ENCODE assay signal across 8 cellular contexts in the genomic region with DNA sequence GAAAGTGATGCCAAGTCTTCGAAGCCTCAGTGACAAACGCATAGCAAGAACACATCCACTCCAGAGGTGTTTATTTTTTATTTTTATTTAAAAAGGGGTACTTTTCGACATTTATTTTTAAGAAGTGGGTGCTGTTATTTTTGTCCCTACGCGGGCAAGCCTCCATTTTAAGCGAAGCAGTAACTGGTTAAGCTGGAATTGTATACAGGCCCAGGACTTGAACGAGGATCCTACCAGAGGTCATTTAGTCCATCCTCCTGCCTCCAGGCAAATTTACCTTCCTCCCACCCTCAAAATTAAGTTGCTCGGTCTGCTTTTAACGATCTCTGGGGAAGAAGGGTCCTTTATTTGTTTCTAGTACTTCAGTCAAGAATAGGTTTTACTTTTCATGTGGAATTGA.
A peak's percentile ranks its signal among the peaks of the same experiment; 100 is the strongest.
DNase-seq lines count a peak whose midpoint lies in the region; ATAC-seq and TF ChIP-seq lines count a peak whose summit lies in the region.
"Not testable (repeated sequence)": the region's sequence is repeated elsewhere in the genome, so short reads cannot be mapped to it uniquely, and the experiment has no call there.

No MANE protein-coding gene starts in this region.

- H3K4me3 Mint-ChIP-seq in CD4-positive, CD25-positive, alpha-beta regulatory T cell: peak overlapping the region; percentile 52 to 73 (median 67)
- peak overlapping the region; percentile 24 for H3K4me3 Mint-ChIP-seq in activated B cell treated with CpG ODN at 0.5 μM for 24 hours
- H3K4me3 Mint-ChIP-seq in activated naive CD8-positive, alpha-beta T cell treated with anti-CD3 and anti-CD28 coated beads for 36 hours: peak overlapping the region; percentile 40
- peak overlapping the region; percentile 8 to 49 for H3K4me3 Mint-ChIP-seq in stimulated activated naive CD8-positive, alpha-beta T cell treated with anti-CD3 and anti-CD28 coated beads, Interleukin-15, amount 100 ng/mL, for 72 hours

- H3K27me3 ChIP-seq in CD4-positive, CD25-positive, alpha-beta regulatory T cell (ENCODE audit: control insufficient read depth, insufficient read depth, low read length); Karpas-422 (ENCODE audit: low read length); osteoblast (ENCODE audit: insufficient read depth, low read length): not testable (repeated sequence)

- not testable (repeated sequence) for ATAC-seq in CD4-positive, CD25-positive, alpha-beta regulatory T cell (ENCODE audit: low read depth in 2 of 2); activated B cell treated with CpG ODN at 0.5 μM for 24 hours (ENCODE audit: low read depth); stimulated activated naive CD8-positive, alpha-beta T cell treated with anti-CD3 and anti-CD28 coated beads, Interleukin-15, amount 100 ng/mL, for 72 hours
- ATAC-seq in left colon: peak; percentile 17

- not testable (repeated sequence) for H3K4me1 ChIP-seq in CD4-positive, CD25-positive, alpha-beta regulatory T cell (ENCODE audit: control insufficient read depth, insufficient read depth, low read length, poor library complexity, severe bottlenecking); Karpas-422 (ENCODE audit: low read length); osteoblast (ENCODE audit: insufficient read depth, low read length)

- H3K4me1 Mint-ChIP-seq in CD4-positive, CD25-positive, alpha-beta regulatory T cell; activated B cell treated with CpG ODN at 0.5 μM for 24 hours; activated naive CD8-positive, alpha-beta T cell treated with anti-CD3 and anti-CD28 coated beads for 36 hours; stimulated activated naive CD8-positive, alpha-beta T cell treated with anti-CD3 and anti-CD28 coated beads, Interleukin-15, amount 100 ng/mL, for 72 hours: not testable (repeated sequence)

- H3K9me3 Mint-ChIP-seq in CD4-positive, CD25-positive, alpha-beta regulatory T cell; activated B cell treated with CpG ODN at 0.5 μM for 24 hours; activated naive CD8-positive, alpha-beta T cell treated with anti-CD3 and anti-CD28 coated beads for 36 hours; stimulated activated naive CD8-positive, alpha-beta T cell treated with anti-CD3 and anti-CD28 coated beads, Interleukin-15, amount 100 ng/mL, for 72 hours: not testable (repeated sequence)

- H3K4me3 ChIP-seq in CD4-positive, CD25-positive, alpha-beta regulatory T cell (ENCODE audit: low read depth, low read length): peak overlapping the region; percentile 13
- not testable (repeated sequence) for H3K4me3 ChIP-seq in Karpas-422 (ENCODE audit: low read length)
- H3K4me3 ChIP-seq in epithelial cell of esophagus (ENCODE audit: low read length) (peak overlapping the region; percentile 23), osteoblast (ENCODE audit: insufficient read depth, low read length) (peak overlapping the region; percentile 25)

- POLR2A ChIA-PET in activated B cell treated with CpG ODN at 0.5 μM for 24 hours (lab: Charles Lee): not testable (repeated sequence)

- H3K9me2 ChIP-seq in Karpas-422 (replicated peaks; ENCODE audit: insufficient read depth, low read length): not testable (repeated sequence)

- not testable (repeated sequence) for DNase-seq in CD4-positive, CD25-positive, alpha-beta regulatory T cell; Karpas-422; activated B cell treated with CpG ODN at 0.5 μM for 24 hours; activated naive CD8-positive, alpha-beta T cell treated with anti-CD3 and anti-CD28 coated beads for 36 hours; epithelial cell of esophagus (ENCODE audit: low read depth); left colon; osteoblast (ENCODE audit: insufficient read length, low spot score, missing footprints); stimulated activated naive CD8-positive, alpha-beta T cell treated with anti-CD3 and anti-CD28 coated beads, Interleukin-15, amount 100 ng/mL, for 72 hours

- not testable (repeated sequence) for H3K27me3 Mint-ChIP-seq in CD4-positive, CD25-positive, alpha-beta regulatory T cell; activated B cell treated with CpG ODN at 0.5 μM for 24 hours; activated naive CD8-positive, alpha-beta T cell treated with anti-CD3 and anti-CD28 coated beads for 36 hours; stimulated activated naive CD8-positive, alpha-beta T cell treated with anti-CD3 and anti-CD28 coated beads, Interleukin-15, amount 100 ng/mL, for 72 hours

- not testable (repeated sequence) for H3K36me3 Mint-ChIP-seq in CD4-positive, CD25-positive, alpha-beta regulatory T cell; activated B cell treated with CpG ODN at 0.5 μM for 24 hours (ENCODE audit: low read depth); activated naive CD8-positive, alpha-beta T cell treated with anti-CD3 and anti-CD28 coated beads for 36 hours

- H3K9ac ChIP-seq in Karpas-422 (ENCODE audit: low read length): not testable (repeated sequence)

- H3K27ac Mint-ChIP-seq in CD4-positive, CD25-positive, alpha-beta regulatory T cell; activated B cell treated with CpG ODN at 0.5 μM for 24 hours; activated naive CD8-positive, alpha-beta T cell treated with anti-CD3 and anti-CD28 coated beads for 36 hours; stimulated activated naive CD8-positive, alpha-beta T cell treated with anti-CD3 and anti-CD28 coated beads, Interleukin-15, amount 100 ng/mL, for 72 hours: not testable (repeated sequence)

- not testable (repeated sequence) for H3K9me3 ChIP-seq in CD4-positive, CD25-positive, alpha-beta regulatory T cell (ENCODE audit: control insufficient read depth in 2 of 2, low read length in 2 of 2); Karpas-422 (ENCODE audit: low read length); osteoblast (ENCODE audit: low read depth, low read length)

- H3K4me2 ChIP-seq in Karpas-422 (ENCODE audit: low read depth, low read length, poor library complexity, severe bottlenecking): peak overlapping the region; percentile 47
- H3K4me2 ChIP-seq in osteoblast (ENCODE audit: insufficient read depth, low read length): peak overlapping the region; percentile 55

- CTCF ChIA-PET in activated B cell treated with CpG ODN at 0.5 μM for 24 hours (lab: Charles Lee): not testable (repeated sequence)

- H3K36me3 ChIP-seq in CD4-positive, CD25-positive, alpha-beta regulatory T cell (ENCODE audit: control insufficient read depth, insufficient read depth, low read length); Karpas-422 (ENCODE audit: insufficient read depth, low read length); osteoblast (ENCODE audit: insufficient read depth, low read length): not testable (repeated sequence)

- not testable (repeated sequence) for H4K20me1 ChIP-seq in Karpas-422 (ENCODE audit: insufficient read depth, low read depth, low read length); osteoblast (ENCODE audit: insufficient read depth, low read length)

- not testable (repeated sequence) for H3K27ac ChIP-seq in CD4-positive, CD25-positive, alpha-beta regulatory T cell (ENCODE audit: insufficient read depth, low read length, poor library complexity, severe bottlenecking); Karpas-422 (ENCODE audit: low read length); osteoblast (ENCODE audit: low read depth, low read length)

- not testable (repeated sequence) for H2AFZ ChIP-seq in Karpas-422 (ENCODE audit: low read length)
- H2AFZ ChIP-seq in osteoblast (ENCODE audit: low read length): peak overlapping the region; percentile 59

- intact Hi-C loops in activated B cell treated with CpG ODN at 0.5 μM for 24 hours (cut with micrococcal nuclease); left colon (cut with DNase I, micrococcal nuclease): not testable (repeated sequence)

- TF ChIP-seq CTCF in activated B cell treated with CpG ODN at 0.5 μM for 24 hours (IDR thresholded peaks at IDR 0.05); epithelial cell of esophagus (IDR thresholded peaks at IDR 0.05; ENCODE audit: insufficient read depth, low read depth, low read length, missing control alignments); osteoblast (IDR thresholded peaks at IDR 0.05; ENCODE audit: extremely low read depth, low read depth, low read length): not testable (repeated sequence)

- H3K79me2 ChIP-seq in Karpas-422 (ENCODE audit: low read length); osteoblast (ENCODE audit: insufficient read depth, low read length): not testable (repeated sequence)
